Comparison of ENCODE assay signal across 38 cellular contexts in genomic region chr12:129959889-129960288, GRCh38. TPM values are rescaled to one million over a fixed set of nuclear protein-coding genes. Genes with fewer than 3 reads are reported as not detected.
"Had no signal": no experiment of that assay in that cellular context is flagged by ENCODE, and none has a peak within 500 bp of the region (broad histone marks: within the 10 kb centered on the region; RNA-seq: fewer than 3 reads in every experiment).

No MANE protein-coding gene starts in this region.

- H3K9me3 Mint-ChIP-seq: activated B cell treated with CpG ODN at 0.5 μM for 24 hours; activated CD4-positive, alpha-beta memory T cell treated with anti-CD3 and anti-CD28 coated beads for 36 hours; activated CD4-positive, alpha-beta T cell treated with anti-CD3 and anti-CD28 coated beads, Interleukin-2, amount 10 ng/mL, durations not matched to agents 24 days and 14 days; activated CD8-positive, alpha-beta T cell treated with anti-CD3 and anti-CD28 coated beads for 36 hours; activated naive CD4-positive, alpha-beta T cell treated with anti-CD3 and anti-CD28 coated beads for 36 hours; activated naive CD4-positive, alpha-beta T cell treated with anti-CD3 and anti-CD28 coated beads, Interleukin-2, amount 50 U/mL, for 72 hours; activated naive CD8-positive, alpha-beta T cell treated with anti-CD3 and anti-CD28 coated beads for 36 hours; activated T-helper 1 cell treated with anti-CD3 and anti-CD28 coated beads, Interleukin-12 subunit alpha, Interleukin-12 subunit beta, Interleukin-2, Interleukin-4 antibody, amounts not matched to agents 30 ng/mL and 10 ng/mL and 1 ng/mL, durations not matched to agents 14 hours and 24 hours and 36 hours; T-helper 2 cell treated with Interferon-gamma antibody and Interleukin-4, amounts not matched to agents 5 μg/mL and 100 μg/mL, for 36 hours had no signal

- H3K36me3 ChIP-seq: adrenal gland, brain microvascular endothelial cell, breast epithelium had no signal

- ATAC-seq: activated CD8-positive, alpha-beta T cell treated with anti-CD3 and anti-CD28 coated beads for 36 hours; activated naive CD4-positive, alpha-beta T cell treated with anti-CD3 and anti-CD28 coated beads, Interleukin-2, amount 50 U/mL, for 72 hours; activated T-cell treated with anti-CD3 and anti-CD28 coated beads, Interleukin-2, amount 50 U/mL, for 4 hours; activated T-cell treated with anti-CD3 and anti-CD28 coated beads, Interleukin-2, amount 50 U/mL, for 72 hours; activated T-helper 17 cell treated with anti-CD3 and anti-CD28 coated beads, Interleukin-2, amount 50 U/mL, for 72 hours; body of pancreas had no signal

- H3K27me3 Mint-ChIP-seq: activated B cell treated with CpG ODN at 0.5 μM for 24 hours; activated CD4-positive, alpha-beta T cell treated with anti-CD3 and anti-CD28 coated beads, Interleukin-2, amount 10 ng/mL, durations not matched to agents 24 days and 14 days had no signal

- H3K9me3 ChIP-seq: adrenal gland, body of pancreas, breast epithelium had no signal

- H3K4me1 ChIP-seq: adrenal gland, breast epithelium had no signal

- H3K4me3 Mint-ChIP-seq: activated B cell treated with CpG ODN at 0.5 μM for 24 hours; activated CD4-positive, alpha-beta memory T cell treated with anti-CD3 and anti-CD28 coated beads for 36 hours; activated CD4-positive, alpha-beta T cell treated with anti-CD3 and anti-CD28 coated beads, Interleukin-2, amount 10 ng/mL, durations not matched to agents 24 days and 14 days; activated CD8-positive, alpha-beta T cell treated with anti-CD3 and anti-CD28 coated beads for 36 hours; activated naive CD4-positive, alpha-beta T cell treated with anti-CD3 and anti-CD28 coated beads for 36 hours; activated naive CD8-positive, alpha-beta T cell treated with anti-CD3 and anti-CD28 coated beads for 36 hours; activated T-cell treated with anti-CD3 and anti-CD28 coated beads, Interleukin-2, amount 50 U/mL, for 4 hours; activated T-cell treated with anti-CD3 and anti-CD28 coated beads, Interleukin-2, amount 50 U/mL, for 72 hours; activated T-helper 1 cell treated with anti-CD3 and anti-CD28 coated beads, Interleukin-12 subunit alpha, Interleukin-12 subunit beta, Interleukin-2, Interleukin-4 antibody, amounts not matched to agents 30 ng/mL and 10 ng/mL and 1 ng/mL, durations not matched to agents 14 hours and 24 hours and 36 hours; activated T-helper 17 cell treated with anti-CD3 and anti-CD28 coated beads, Interleukin-2, amount 50 U/mL, for 72 hours; T-helper 1 cell treated with Interleukin-12 subunit alpha and Interleukin-12 subunit beta and Interleukin-4 antibody, amounts not matched to agents 30 μg/mL and 1 μg/mL, for 36 hours; T-helper 2 cell treated with Interferon-gamma antibody and Interleukin-4, amounts not matched to agents 5 μg/mL and 100 μg/mL, for 36 hours had no signal

- H3K4me1 Mint-ChIP-seq: activated B cell treated with CpG ODN at 0.5 μM for 24 hours; activated CD4-positive, alpha-beta T cell treated with anti-CD3 and anti-CD28 coated beads, Interleukin-2, amount 10 ng/mL, durations not matched to agents 24 days and 14 days; activated naive CD8-positive, alpha-beta T cell treated with anti-CD3 and anti-CD28 coated beads for 36 hours; activated T-helper 17 cell treated with anti-CD3 and anti-CD28 coated beads, Interleukin-2, amount 50 U/mL, for 72 hours had no signal

- H3K27ac Mint-ChIP-seq: activated B cell treated with CpG ODN at 0.5 μM for 24 hours; activated CD4-positive, alpha-beta memory T cell treated with anti-CD3 and anti-CD28 coated beads for 36 hours; activated CD4-positive, alpha-beta T cell treated with anti-CD3 and anti-CD28 coated beads, Interleukin-2, amount 10 ng/mL, durations not matched to agents 24 days and 14 days; activated CD8-positive, alpha-beta T cell treated with anti-CD3 and anti-CD28 coated beads for 36 hours; activated naive CD4-positive, alpha-beta T cell treated with anti-CD3 and anti-CD28 coated beads for 36 hours; activated naive CD4-positive, alpha-beta T cell treated with anti-CD3 and anti-CD28 coated beads, Interleukin-2, amount 50 U/mL, for 72 hours; activated naive CD8-positive, alpha-beta T cell treated with anti-CD3 and anti-CD28 coated beads for 36 hours; activated T-cell treated with anti-CD3 and anti-CD28 coated beads, Interleukin-2, amount 50 U/mL, for 72 hours; activated T-helper 1 cell treated with anti-CD3 and anti-CD28 coated beads, Interleukin-12 subunit alpha, Interleukin-12 subunit beta, Interleukin-2, Interleukin-4 antibody, amounts not matched to agents 30 ng/mL and 10 ng/mL and 1 ng/mL, durations not matched to agents 14 hours and 24 hours and 36 hours; activated T-helper 17 cell treated with anti-CD3 and anti-CD28 coated beads, Interleukin-2, amount 50 U/mL, for 72 hours; T-helper 1 cell treated with Interleukin-12 subunit alpha and Interleukin-12 subunit beta and Interleukin-4 antibody, amounts not matched to agents 30 μg/mL and 1 μg/mL, for 36 hours; T-helper 2 cell treated with Interferon-gamma antibody and Interleukin-4, amounts not matched to agents 5 μg/mL and 100 μg/mL, for 36 hours had no signal

- H3K27me3 ChIP-seq: adrenal gland, body of pancreas, brain microvascular endothelial cell, breast epithelium had no signal

- H3K27ac ChIP-seq: adrenal gland, body of pancreas, brain microvascular endothelial cell, breast epithelium, VCaP had no signal

- FAIRE-seq: astrocyte, TTC549 had no signal

- H3K36me3 Mint-ChIP-seq: activated CD4-positive, alpha-beta memory T cell treated with anti-CD3 and anti-CD28 coated beads for 36 hours; activated naive CD4-positive, alpha-beta T cell treated with anti-CD3 and anti-CD28 coated beads, Interleukin-2, amount 50 U/mL, for 72 hours; activated naive CD8-positive, alpha-beta T cell treated with anti-CD3 and anti-CD28 coated beads for 36 hours had no signal

- H3K4me3 ChIP-seq: adrenal gland, body of pancreas, breast epithelium had no signal

- DNase-seq: activated B cell treated with CpG ODN at 0.5 μM for 24 hours; activated CD4-positive, alpha-beta memory T cell treated with anti-CD3 and anti-CD28 coated beads for 36 hours; activated CD4-positive, alpha-beta T cell treated with anti-CD3 and anti-CD28 coated beads for 4 hours; activated CD4-positive, alpha-beta T cell treated with anti-CD3 and anti-CD28 coated beads, Interleukin-2, amount 10 ng/mL, durations not matched to agents 24 days and 14 days; activated CD4-positive, alpha-beta T cell treated with anti-CD3 and anti-CD28 coated beads, Interleukin-2, amount 50 U/mL, for 1 hour; activated CD4-positive, alpha-beta T cell treated with anti-CD3 and anti-CD28 coated beads, Interleukin-2, amount 50 U/mL, for 4 hours; activated CD4-positive, CD25-positive, alpha-beta regulatory T cell treated with anti-CD3 and anti-CD28 coated beads, Interleukin-2, amount 50 U/mL, for 72 hours; activated CD8-positive, alpha-beta memory T cell treated with anti-CD3 and anti-CD28 coated beads, Interleukin-2, amount 50 U/mL, for 4 hours; activated CD8-positive, alpha-beta T cell treated with anti-CD3 and anti-CD28 coated beads for 36 hours; activated effector memory CD4-positive, alpha-beta T cell treated with anti-CD3 and anti-CD28 coated beads, Interleukin-2, amount 50 U/mL, for 16 hours; activated gamma-delta T cell treated with Interleukin-2 at 50 U/mL for 16 hours; activated naive CD4-positive, alpha-beta T cell; activated naive CD4-positive, alpha-beta T cell treated with anti-CD3 and anti-CD28 coated beads for 36 hours; activated naive CD4-positive, alpha-beta T cell treated with anti-CD3 and anti-CD28 coated beads, Interleukin-2, amount 50 U/mL, for 16 hours; activated naive CD8-positive, alpha-beta T cell treated with anti-CD3 and anti-CD28 coated beads for 36 hours; activated T-cell treated with anti-CD3 and anti-CD28 coated beads for 4 hours; activated T-cell treated with anti-CD3 and anti-CD28 coated beads, Interleukin-2, amount 50 U/mL, for 1 hour; activated T-cell treated with anti-CD3 and anti-CD28 coated beads, Interleukin-2, amount 50 U/mL, for 4 hours; activated T-cell treated with anti-CD3 and anti-CD28 coated beads, Interleukin-2, amount 50 U/mL, for 72 hours; adrenal gland; amniotic stem cell; aorta; body of pancreas; brain microvascular endothelial cell; central memory CD4-positive, alpha-beta T cell; T-helper 2 cell; T-helper 9 cell had no signal

RNA-seq across cellular contexts. Expression of gene TMEM132D, which starts 56.1 kb away (rescaled TPM):
- total RNA-seq: activated B cell treated with CpG ODN at 0.5 μM for 24 hours; activated CD4-positive, alpha-beta memory T cell treated with anti-CD3 and anti-CD28 coated beads for 36 hours; activated CD4-positive, alpha-beta T cell treated with anti-CD3 and anti-CD28 coated beads, Interleukin-2, amount 10 ng/mL, durations not matched to agents 24 days and 14 days; activated CD8-positive, alpha-beta memory T cell treated with anti-CD3 and anti-CD28 coated beads for 36 hours; activated CD8-positive, alpha-beta T cell treated with anti-CD3 and anti-CD28 coated beads for 36 hours; activated naive CD4-positive, alpha-beta T cell treated with anti-CD3 and anti-CD28 coated beads for 36 hours; activated naive CD4-positive, alpha-beta T cell treated with anti-CD3 and anti-CD28 coated beads, Interleukin-2, amount 50 U/mL, for 72 hours; activated naive CD8-positive, alpha-beta T cell treated with anti-CD3 and anti-CD28 coated beads for 36 hours; activated T-cell treated with anti-CD3 and anti-CD28 coated beads, Interleukin-2, amount 50 U/mL, for 4 hours; activated T-cell treated with anti-CD3 and anti-CD28 coated beads, Interleukin-2, amount 50 U/mL, for 72 hours; activated T-helper 1 cell treated with anti-CD3 and anti-CD28 coated beads, Interleukin-12 subunit alpha, Interleukin-12 subunit beta, Interleukin-2, Interleukin-4 antibody, amounts not matched to agents 30 ng/mL and 10 ng/mL and 1 ng/mL, durations not matched to agents 14 hours and 24 hours and 36 hours; activated T-helper 17 cell treated with anti-CD3 and anti-CD28 coated beads, Interleukin-2, amount 50 U/mL, for 72 hours; aorta; astrocyte; breast epithelium; cardiac septum had no signal
- polyA plus RNA-seq: aorta had no signal
